In the genomic region with DNA sequence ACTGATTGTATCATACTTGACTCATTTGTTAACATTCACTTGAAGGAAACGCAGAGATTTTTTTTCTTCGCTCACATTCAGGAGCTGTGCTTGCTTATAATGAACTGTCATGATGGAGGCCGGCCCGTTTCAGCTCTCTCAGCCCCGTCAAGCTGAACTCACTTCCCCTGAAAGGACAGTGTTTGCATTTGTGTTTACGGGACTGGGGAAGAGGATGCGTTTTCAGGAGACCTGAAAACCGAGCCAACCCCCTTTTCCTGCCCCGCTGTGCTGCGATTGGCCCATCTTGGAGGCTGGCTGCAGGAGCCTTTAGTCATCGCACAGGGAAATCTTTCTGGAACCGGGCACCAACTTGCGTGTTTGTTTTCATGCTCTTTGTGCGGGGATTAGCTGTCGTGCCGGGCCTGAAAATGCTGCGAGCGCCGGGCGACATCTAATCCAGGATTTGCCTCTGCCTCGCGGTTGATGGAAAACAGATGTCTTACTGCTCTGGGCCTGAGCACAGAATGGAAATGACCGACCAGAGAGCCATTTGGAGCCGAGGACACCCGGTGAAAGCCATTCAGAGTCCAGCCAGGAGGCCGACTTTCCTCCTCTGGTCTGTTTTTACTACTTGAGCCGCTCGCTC, we compare ENCODE assay signal across 1 cellular context.
TF ChIP-seq lines count a peak whose summit lies in the region.

No MANE protein-coding gene starts in this region.

TF ChIP-seq in IMR-90, 13 proteins besides CTCF, POLR2A, EP300 and RAD21:
- TF ChIP-seq FOS (IDR thresholded peaks at IDR 0.05; ENCODE audit: low read depth, low read length) (peak; percentile 8; the same call in 1 of the 2 replicates), RCOR1 (IDR thresholded peaks at IDR 0.05; ENCODE audit: insufficient replicate concordance, low read length) (peak; percentile 27), BHLHE40 (IDR thresholded peaks at IDR 0.05; ENCODE audit: low read depth, low read length) (no peak), RFX5 (IDR thresholded peaks at IDR 0.05; ENCODE audit: low read depth, low read length) (no peak), MXI1 (IDR thresholded peaks at IDR 0.05; ENCODE audit: borderline replicate concordance, low read depth, low read length) (no peak)
- TF ChIP-seq, protein P1, sequence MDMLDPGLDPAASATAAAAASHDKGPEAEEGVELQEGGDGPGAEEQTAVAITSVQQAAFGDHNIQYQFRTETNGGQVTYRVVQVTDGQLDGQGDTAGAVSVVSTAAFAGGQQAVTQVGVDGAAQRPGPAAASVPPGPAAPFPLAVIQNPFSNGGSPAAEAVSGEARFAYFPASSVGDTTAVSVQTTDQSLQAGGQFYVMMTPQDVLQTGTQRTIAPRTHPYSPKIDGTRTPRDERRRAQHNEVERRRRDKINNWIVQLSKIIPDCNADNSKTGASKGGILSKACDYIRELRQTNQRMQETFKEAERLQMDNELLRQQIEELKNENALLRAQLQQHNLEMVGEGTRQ (IDR thresholded peaks at IDR 0.05; ENCODE audit: low read depth, low read length): no peak
